Comparison of ENCODE assay signal across 27 cellular contexts in the genomic region with DNA sequence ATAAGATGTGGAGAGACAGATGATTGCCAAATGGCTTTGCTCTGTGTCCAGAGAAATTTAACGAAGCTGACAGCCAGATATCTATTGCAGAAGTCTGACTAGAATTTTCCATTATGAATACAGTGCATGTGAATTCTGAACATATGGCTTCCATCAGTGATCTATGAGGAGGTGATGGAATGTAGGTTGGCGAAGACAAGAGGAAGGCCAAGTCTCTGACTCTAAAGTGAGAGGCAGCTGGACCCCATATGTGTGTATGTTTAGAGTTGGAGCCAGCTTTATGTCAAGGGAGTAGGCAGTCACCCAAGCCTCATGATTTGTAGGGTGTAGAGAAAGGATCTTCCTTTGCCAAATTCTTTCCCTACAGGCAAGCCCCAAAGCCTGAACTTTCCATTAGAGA.
A peak's percentile ranks its signal among the peaks of the same experiment; 100 is the strongest.
DNase-seq lines count a peak whose midpoint lies in the region; ATAC-seq and TF ChIP-seq lines count a peak whose summit lies in the region.
"Had no signal": no experiment of that assay in that cellular context is flagged by ENCODE, and none has a peak within 500 bp of the region (broad histone marks: within the 10 kb centered on the region; RNA-seq: fewer than 3 reads in every experiment).

No MANE protein-coding gene starts in this region.

- no peaks in the 10 kb centered on the region for H3K36me3 ChIP-seq in right atrium auricular region
- H3K36me3 ChIP-seq in hepatocyte (replicated peaks; ENCODE audit: insufficient read depth, low read depth): no peaks in the 10 kb centered on the region
- H3K36me3 ChIP-seq in upper lobe of right lung: no peaks in the 10 kb centered on the region
- no peaks in the 10 kb centered on the region for H3K36me3 ChIP-seq in CD8-positive, alpha-beta T cell (ENCODE audit: insufficient read depth, low read length)
- H3K36me3 ChIP-seq: pancreas, Peyer's patch had no signal

- in situ Hi-C loops in astrocyte of the spinal cord (cut with HindIII; ENCODE audit: low sequenced_read_pairs): no loop called here

- CTCF ChIA-PET in activated CD4-positive, alpha-beta T cell treated with anti-CD3 and anti-CD28 coated beads, Interleukin-2, amount 10 ng/mL, durations not matched to agents 7 days and 5 days (lab: Charles Lee): interaction anchor here (1.4 kb wide), 1 partner anchor 11 kb away, joined by 3 read pairs; no protein-coding TSS in a partner anchor
- CTCF ChIA-PET in CD8-positive, alpha-beta T cell (lab: Charles Lee): no interaction called here

- no peaks in the 10 kb centered on the region for H3K27me3 Mint-ChIP-seq in activated CD4-positive, alpha-beta T cell treated with anti-CD3 and anti-CD28 coated beads, Interleukin-2, amount 10 ng/mL, durations not matched to agents 7 days and 5 days
- H3K27me3 Mint-ChIP-seq in CD8-positive, alpha-beta T cell (ENCODE audit: low read depth): no peaks in the 10 kb centered on the region
- H3K27me3 Mint-ChIP-seq: activated B cell treated with CpG ODN at 0.5 μM for 24 hours; activated CD4-positive, alpha-beta memory T cell treated with anti-CD3 and anti-CD28 coated beads for 36 hours; naive thymus-derived CD8-positive, alpha-beta T cell; stimulated activated memory B cell treated with anti-CD40 and anti-IgM and Interleukin-4, amounts not matched to agents 10 μg/mL and 1 μg/mL and 100 μg/mL, for 72 hours had no signal

- H3K4me1 ChIP-seq in right atrium auricular region (peaks cover 0 to 5% of the 10 kb centered on the region in 2 donors), hepatocyte (ENCODE audit: insufficient read depth) (no peaks in the 10 kb centered on the region), upper lobe of right lung (no peaks in the 10 kb centered on the region)
- H3K4me1 ChIP-seq in CD8-positive, alpha-beta T cell (ENCODE audit: insufficient read depth, low read length): no peaks in the 10 kb centered on the region
- H3K4me1 ChIP-seq: A549, pancreas, Peyer's patch, testis had no signal

- H3K4me3 Mint-ChIP-seq in activated CD4-positive, alpha-beta T cell treated with anti-CD3 and anti-CD28 coated beads, Interleukin-2, amount 10 ng/mL, durations not matched to agents 7 days and 5 days: no peak overlapping the region
- H3K4me3 Mint-ChIP-seq in CD8-positive, alpha-beta T cell: no peak overlapping the region
- H3K4me3 Mint-ChIP-seq: activated B cell treated with CpG ODN at 0.5 μM for 24 hours; activated CD4-positive, alpha-beta memory T cell treated with anti-CD3 and anti-CD28 coated beads for 36 hours; activated naive CD4-positive, alpha-beta T cell treated with anti-CD3 and anti-CD28 coated beads for 36 hours; CD14-positive monocyte; memory B cell; naive thymus-derived CD8-positive, alpha-beta T cell; stimulated activated memory B cell treated with anti-CD40 and anti-IgM and Interleukin-4, amounts not matched to agents 10 μg/mL and 1 μg/mL and 100 μg/mL, for 72 hours had no signal

- WGBS in hepatocyte (ENCODE audit: low lambda C conversion rate, missing lambda C conversion rate): 43% methylated on average over 2 of the region's 2 CpGs

- POLR2A ChIA-PET in activated CD4-positive, alpha-beta T cell treated with anti-CD3 and anti-CD28 coated beads, Interleukin-2, amount 10 ng/mL, durations not matched to agents 7 days and 5 days (lab: Charles Lee): no interaction called here
- POLR2A ChIA-PET in CD8-positive, alpha-beta T cell (lab: Charles Lee): no interaction called here

- no peak overlapping the region for H3K27ac Mint-ChIP-seq in activated CD4-positive, alpha-beta T cell treated with anti-CD3 and anti-CD28 coated beads, Interleukin-2, amount 10 ng/mL, durations not matched to agents 7 days and 5 days
- H3K27ac Mint-ChIP-seq in CD8-positive, alpha-beta T cell: no peak overlapping the region
- H3K27ac Mint-ChIP-seq: activated B cell treated with CpG ODN at 0.5 μM for 24 hours; activated CD4-positive, alpha-beta memory T cell treated with anti-CD3 and anti-CD28 coated beads for 36 hours; activated naive CD4-positive, alpha-beta T cell treated with anti-CD3 and anti-CD28 coated beads for 36 hours; CD14-positive monocyte; memory B cell; naive thymus-derived CD8-positive, alpha-beta T cell; stimulated activated memory B cell treated with anti-CD40 and anti-IgM and Interleukin-4, amounts not matched to agents 10 μg/mL and 1 μg/mL and 100 μg/mL, for 72 hours had no signal

- H3K4me3 ChIP-seq in right atrium auricular region (no peak overlapping the region), astrocyte of the spinal cord (ENCODE audit: low read depth, low read length) (no peak overlapping the region), hepatocyte (no peak overlapping the region), upper lobe of right lung (no peak overlapping the region)
- H3K4me3 ChIP-seq in CD8-positive, alpha-beta T cell (ENCODE audit: low read depth, low read length): no peak overlapping the region
- H3K4me3 ChIP-seq: A549, pancreas, Peyer's patch, testis had no signal

- DNase-seq in left ventricle myocardium superior (no peak), right atrium auricular region (ENCODE audit: low spot score) (no peak), astrocyte of the spinal cord (ENCODE audit: low read depth, low spot score) (peak; percentile 5), hepatocyte (ENCODE audit: low spot score) (peak; percentile 48), upper lobe of right lung (no peak)
- no peak for DNase-seq in activated CD4-positive, alpha-beta T cell treated with anti-CD3 and anti-CD28 coated beads, Interleukin-2, amount 10 ng/mL, durations not matched to agents 7 days and 5 days
- no peak for DNase-seq in CD8-positive, alpha-beta T cell
- DNase-seq: activated B cell treated with CpG ODN at 0.5 μM for 24 hours; activated CD4-positive, alpha-beta memory T cell treated with anti-CD3 and anti-CD28 coated beads for 36 hours; activated naive CD4-positive, alpha-beta T cell treated with anti-CD3 and anti-CD28 coated beads for 36 hours; activated T-cell treated with anti-CD3 and anti-CD28 coated beads, Interleukin-2, amount 50 U/mL, for 1 hour; aorta; effector memory CD4-positive, alpha-beta T cell; GOT3; MV-4-11; naive thymus-derived CD8-positive, alpha-beta T cell; NCI-H1930; NK-92 treated with Interleukin-12 subunit alpha and Interleukin-12 subunit beta, amount 100 ng/mL, for 24 hours; pancreas; Peyer's patch; testis had no signal

- H3K4me1 Mint-ChIP-seq in activated CD4-positive, alpha-beta T cell treated with anti-CD3 and anti-CD28 coated beads, Interleukin-2, amount 10 ng/mL, durations not matched to agents 7 days and 5 days: peaks cover 6% of the 10 kb centered on the region
- peaks cover 4% of the 10 kb centered on the region for H3K4me1 Mint-ChIP-seq in CD8-positive, alpha-beta T cell (ENCODE audit: low read depth)
- H3K4me1 Mint-ChIP-seq: activated B cell treated with CpG ODN at 0.5 μM for 24 hours; memory B cell; naive thymus-derived CD8-positive, alpha-beta T cell; stimulated activated memory B cell treated with anti-CD40 and anti-IgM and Interleukin-4, amounts not matched to agents 10 μg/mL and 1 μg/mL and 100 μg/mL, for 72 hours had no signal

- H4K20me1 ChIP-seq in hepatocyte (ENCODE audit: insufficient read depth, poor library complexity, severe bottlenecking): no peaks in the 10 kb centered on the region

- no peak overlapping the region for H2AFZ ChIP-seq in hepatocyte

- peak; percentile 74 for ATAC-seq in left ventricle myocardium superior
- ATAC-seq in upper lobe of right lung: peak; percentile 33
- ATAC-seq in CD8-positive, alpha-beta T cell: no peak
- no peak for ATAC-seq in GM21576 (IDR thresholded peaks at IDR 0.05; ENCODE audit: unreplicated experiment)
- ATAC-seq: A549; naive thymus-derived CD8-positive, alpha-beta T cell; pancreas; stimulated activated memory B cell treated with anti-CD40 and anti-IgM and Interleukin-4, amounts not matched to agents 10 μg/mL and 1 μg/mL and 100 μg/mL, for 72 hours had no signal

- H3K9me3 Mint-ChIP-seq in activated CD4-positive, alpha-beta T cell treated with anti-CD3 and anti-CD28 coated beads, Interleukin-2, amount 10 ng/mL, durations not matched to agents 7 days and 5 days: peaks cover 5% of the 10 kb centered on the region
- H3K9me3 Mint-ChIP-seq in CD8-positive, alpha-beta T cell: no peaks in the 10 kb centered on the region
- H3K9me3 Mint-ChIP-seq: activated B cell treated with CpG ODN at 0.5 μM for 24 hours; activated CD4-positive, alpha-beta memory T cell treated with anti-CD3 and anti-CD28 coated beads for 36 hours; activated naive CD4-positive, alpha-beta T cell treated with anti-CD3 and anti-CD28 coated beads for 36 hours; memory B cell; naive thymus-derived CD8-positive, alpha-beta T cell; stimulated activated memory B cell treated with anti-CD40 and anti-IgM and Interleukin-4, amounts not matched to agents 10 μg/mL and 1 μg/mL and 100 μg/mL, for 72 hours had no signal

- H3K9me2 ChIP-seq in hepatocyte (replicated peaks; ENCODE audit: insufficient read depth): no peaks in the 10 kb centered on the region

- H3K79me2 ChIP-seq in hepatocyte: no peaks in the 10 kb centered on the region

- H3K27me3 ChIP-seq in right atrium auricular region: no peaks in the 10 kb centered on the region
- H3K27me3 ChIP-seq in hepatocyte: no peaks in the 10 kb centered on the region
- H3K27me3 ChIP-seq in upper lobe of right lung: no peaks in the 10 kb centered on the region
- H3K27me3 ChIP-seq in CD8-positive, alpha-beta T cell (ENCODE audit: insufficient read depth, low read length): no peaks in the 10 kb centered on the region
- H3K27me3 ChIP-seq: pancreas, Peyer's patch, testis had no signal

- intact Hi-C loops in left ventricle myocardium superior (cut with micrococcal nuclease) (no loop called here), upper lobe of right lung (cut with DNase I) (no loop called here)
- intact Hi-C loops in CD8-positive, alpha-beta T cell (cut with DNase I, micrococcal nuclease): loop anchor here in 1 of 2 experiments (5.0 kb wide), 1 partner anchor 39 kb away; no protein-coding TSS in a partner anchor

- H3K4me2 ChIP-seq in hepatocyte: no peak overlapping the region
- H3K4me2 ChIP-seq: A549, KMS-11 had no signal

- H3K36me3 Mint-ChIP-seq in activated CD4-positive, alpha-beta T cell treated with anti-CD3 and anti-CD28 coated beads, Interleukin-2, amount 10 ng/mL, durations not matched to agents 7 days and 5 days (ENCODE audit: low read depth): no peaks in the 10 kb centered on the region
- no peaks in the 10 kb centered on the region for H3K36me3 Mint-ChIP-seq in CD8-positive, alpha-beta T cell
- H3K36me3 Mint-ChIP-seq: activated CD4-positive, alpha-beta memory T cell treated with anti-CD3 and anti-CD28 coated beads for 36 hours; CD14-positive monocyte; memory B cell; naive thymus-derived CD8-positive, alpha-beta T cell; stimulated activated memory B cell treated with anti-CD40 and anti-IgM and Interleukin-4, amounts not matched to agents 10 μg/mL and 1 μg/mL and 100 μg/mL, for 72 hours had no signal

- H3K9me3 ChIP-seq in right atrium auricular region: no peaks in the 10 kb centered on the region
- no peaks in the 10 kb centered on the region for H3K9me3 ChIP-seq in hepatocyte (ENCODE audit: low read depth)
- no peaks in the 10 kb centered on the region for H3K9me3 ChIP-seq in upper lobe of right lung
- no peaks in the 10 kb centered on the region for H3K9me3 ChIP-seq in CD8-positive, alpha-beta T cell (ENCODE audit: low read length)
- H3K9me3 ChIP-seq: A549, pancreas, Peyer's patch, testis had no signal

- H3K27ac ChIP-seq in right atrium auricular region: no peak overlapping the region
- H3K27ac ChIP-seq in hepatocyte: no peak overlapping the region
- no peak overlapping the region for H3K27ac ChIP-seq in upper lobe of right lung
- no peak overlapping the region for H3K27ac ChIP-seq in CD8-positive, alpha-beta T cell (ENCODE audit: low read depth, low read length)
- H3K27ac ChIP-seq: A549, KMS-11, pancreas, testis had no signal

- TF ChIP-seq CTCF in right atrium auricular region (IDR thresholded peaks at IDR 0.05) (no peak), astrocyte of the spinal cord (IDR thresholded peaks at IDR 0.05; ENCODE audit: low read depth, low read length) (no peak), hepatocyte (IDR thresholded peaks at IDR 0.05; ENCODE audit: poor library complexity) (no peak), upper lobe of right lung (IDR thresholded peaks at IDR 0.05) (no peak)
- no peak for TF ChIP-seq CTCF in CD8-positive, alpha-beta T cell (IDR thresholded peaks at IDR 0.05)

Comparison
In these comparisons a context has a peak if more than half of its experiments do, and no peak if none do; other contexts are left out.
1. ATAC-seq: peak in left ventricle myocardium superior (single experiment) and upper lobe of right lung (single experiment); none in CD8-positive, alpha-beta T cell (single experiment) and GM21576 (single experiment).
2. DNase-seq: peak in astrocyte of the spinal cord (single experiment) and hepatocyte (single experiment); none in left ventricle myocardium superior (single experiment), right atrium auricular region (single experiment), upper lobe of right lung (single experiment), activated CD4-positive, alpha-beta T cell treated with anti-CD3 and anti-CD28 coated beads, Interleukin-2, amount 10 ng/mL, durations not matched to agents 7 days and 5 days (single experiment) and CD8-positive, alpha-beta T cell (0 of 7).